In genomic region chr14:99986416-99986815, GRCh38 we compare ENCODE assay signal across 28 cellular contexts.
A peak's percentile ranks its signal among the peaks of the same experiment; 100 is the strongest.
DNase-seq lines count a peak whose midpoint lies in the region; TF ChIP-seq lines count a peak whose summit lies in the region.
"Had no signal": no experiment of that assay in that cellular context is flagged by ENCODE, and none has a peak within 500 bp of the region (broad histone marks: within the 10 kb centered on the region; RNA-seq: fewer than 3 reads in every experiment).

No MANE protein-coding gene starts in this region.

- TF ChIP-seq CTCF in AG09319 (IDR thresholded peaks at IDR 0.05; ENCODE audit: low read depth, low read length) = no peak
- TF ChIP-seq CTCF in foreskin fibroblast (IDR thresholded peaks at IDR 0.05; ENCODE audit: low read depth, low read length) = no peak

- peak; percentile 50 for DNase-seq in AG09319 (ENCODE audit: extremely low read depth, low read depth)
- DNase-seq in GM03348 (ENCODE audit: low spot score) = peak; percentile 73
- peak; percentile 51 for DNase-seq in RPMI7951 (ENCODE audit: low read depth)
- DNase-seq in foreskin fibroblast = peak; percentile 87 to 89
- no peak for DNase-seq in NCI-H128 (lab: John Stamatoyannopoulos, UW; ENCODE audit: unreplicated experiment)
- DNase-seq in NCI-H69 (lab: John Stamatoyannopoulos, UW) = no peak
- no peak for DNase-seq in T-helper 9 cell
- DNase-seq: activated CD4-positive, alpha-beta T cell treated with anti-CD3 and anti-CD28 coated beads for 48 hours; activated CD8-positive, alpha-beta memory T cell treated with anti-CD3 and anti-CD28 coated beads for 24 hours; colonic mucosa; effector CD8-positive, alpha-beta T cell; foreskin keratinocyte; head of caudate nucleus; islet precursor cell; KG1; left ventricle myocardium superior; NCI-H1105; NCI-H2081 treated with DMSO at 0.1 percent for 48 hours; NCI-H345; NCI-H774; right lobe of liver; SJCRH30; spleen; stimulated activated CD4-positive, alpha-beta T cell treated with anti-CD3 and anti-CD28 coated beads, Interleukin-2, amount 100 ng/mL, for 24 hours; stimulated activated naive CD8-positive, alpha-beta T cell treated with anti-CD3 and anti-CD28 coated beads, Interleukin-15, Interleukin-2, amounts not matched to agents 100 U/mL and 50 U/mL, for 24 hours; testis; WERI-Rb-1 had no signal

- no peak overlapping the region for H3K4me3 ChIP-seq in foreskin fibroblast (ENCODE audit: low read depth in 1 of 2, low read length in 2 of 2)
- H3K4me3 ChIP-seq: breast epithelium, colonic mucosa, right lobe of liver, SJCRH30, spleen, testis had no signal

Comparison
In these comparisons a context has a peak if more than half of its experiments do, and no peak if none do; other contexts are left out.
1. DNase-seq: peak in AG09319 (single experiment), GM03348 (single experiment), RPMI7951 (single experiment) and foreskin fibroblast (2 of 2); none in NCI-H128 (single experiment), NCI-H69 (single experiment) and T-helper 9 cell (single experiment).